In the genomic region with DNA sequence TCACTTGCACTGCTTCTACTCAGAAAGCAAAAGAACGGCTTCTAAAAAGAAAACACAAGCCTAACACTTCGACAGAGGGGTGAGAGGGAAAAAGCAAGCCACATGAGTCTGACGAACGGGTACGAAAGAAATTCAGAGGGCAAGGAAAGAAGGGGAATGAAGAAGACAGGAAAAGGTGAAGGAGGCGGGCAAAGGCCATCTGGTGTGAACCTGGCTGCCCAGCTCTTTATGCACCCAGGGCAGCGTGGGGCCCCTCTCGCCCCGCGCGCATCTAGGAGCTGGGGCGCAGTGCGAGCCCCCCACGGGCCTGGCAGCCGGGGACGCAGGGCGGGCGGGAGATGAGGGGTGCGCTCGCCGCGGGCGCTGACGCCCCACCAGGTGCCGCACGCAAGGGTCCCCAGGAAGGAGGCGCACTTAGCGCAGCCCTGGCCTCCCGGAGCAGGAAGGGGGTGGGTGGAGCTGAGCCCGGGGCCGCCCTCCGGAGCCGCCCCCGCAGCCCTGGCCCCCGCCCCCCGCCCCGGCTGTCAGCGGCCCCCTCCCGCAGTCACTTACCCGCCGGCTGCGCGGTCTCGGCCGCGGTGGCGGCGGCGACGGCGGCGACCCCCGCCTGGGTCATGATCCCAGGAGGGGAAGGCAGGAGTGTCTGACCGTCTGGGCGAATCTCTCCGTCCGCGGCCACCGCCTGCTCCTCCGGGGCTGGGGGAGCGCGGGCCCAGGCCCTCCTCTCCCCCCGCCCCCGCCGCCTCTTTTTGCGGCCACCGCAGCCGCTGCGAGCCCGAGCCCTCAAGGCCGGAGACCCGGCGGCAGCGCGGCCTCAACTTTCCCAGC, we compare ENCODE assay signal across 8 cellular contexts. TPM values are rescaled to one million over a fixed set of nuclear protein-coding genes. Genes with fewer than 3 reads are reported as not detected.
DNase-seq lines count a peak whose midpoint lies in the region; ATAC-seq and TF ChIP-seq lines count a peak whose summit lies in the region.

A gene with protein sequence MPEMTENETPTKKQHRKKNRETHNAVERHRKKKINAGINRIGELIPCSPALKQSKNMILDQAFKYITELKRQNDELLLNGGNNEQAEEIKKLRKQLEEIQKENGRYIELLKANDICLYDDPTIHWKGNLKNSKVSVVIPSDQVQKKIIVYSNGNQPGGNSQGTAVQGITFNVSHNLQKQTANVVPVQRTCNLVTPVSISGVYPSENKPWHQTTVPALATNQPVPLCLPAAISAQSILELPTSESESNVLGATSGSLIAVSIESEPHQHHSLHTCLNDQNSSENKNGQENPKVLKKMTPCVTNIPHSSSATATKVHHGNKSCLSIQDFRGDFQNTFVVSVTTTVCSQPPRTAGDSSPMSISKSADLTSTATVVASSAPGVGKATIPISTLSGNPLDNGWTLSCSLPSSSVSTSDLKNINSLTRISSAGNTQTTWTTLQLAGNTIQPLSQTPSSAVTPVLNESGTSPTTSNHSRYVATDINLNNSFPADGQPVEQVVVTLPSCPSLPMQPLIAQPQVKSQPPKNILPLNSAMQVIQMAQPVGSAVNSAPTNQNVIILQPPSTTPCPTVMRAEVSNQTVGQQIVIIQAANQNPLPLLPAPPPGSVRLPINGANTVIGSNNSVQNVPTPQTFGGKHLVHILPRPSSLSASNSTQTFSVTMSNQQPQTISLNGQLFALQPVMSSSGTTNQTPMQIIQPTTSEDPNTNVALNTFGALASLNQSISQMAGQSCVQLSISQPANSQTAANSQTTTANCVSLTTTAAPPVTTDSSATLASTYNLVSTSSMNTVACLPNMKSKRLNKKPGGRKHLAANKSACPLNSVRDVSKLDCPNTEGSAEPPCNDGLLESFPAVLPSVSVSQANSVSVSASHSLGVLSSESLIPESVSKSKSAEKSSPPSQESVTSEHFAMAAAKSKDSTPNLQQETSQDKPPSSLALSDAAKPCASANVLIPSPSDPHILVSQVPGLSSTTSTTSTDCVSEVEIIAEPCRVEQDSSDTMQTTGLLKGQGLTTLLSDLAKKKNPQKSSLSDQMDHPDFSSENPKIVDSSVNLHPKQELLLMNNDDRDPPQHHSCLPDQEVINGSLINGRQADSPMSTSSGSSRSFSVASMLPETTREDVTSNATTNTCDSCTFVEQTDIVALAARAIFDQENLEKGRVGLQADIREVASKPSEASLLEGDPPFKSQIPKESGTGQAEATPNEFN (N-terminal part only) (minus strand): TSS at position 825 of the 828 bp plus-strand sequence. CDS start 21,764 bp downstream, outside the sequence.

- intact Hi-C loops in lower lobe of right lung (cut with DNase I): no loop called here

- H3K4me3 ChIP-seq in AG04450 (ENCODE audit: low read depth, low read length): peak within 1 kb of the TSS; percentile 86
- H3K4me3 ChIP-seq in lower lobe of right lung: peak within 1 kb of the TSS; percentile 79

- CTCF ChIA-PET in AG04450 (lab: Charles Lee): interaction anchor here (0.7 to 1.0 kb wide), 3 partner anchors 28 to 63 kb away, joined by 3 to 5 read pairs (median 3); no protein-coding TSS in a partner anchor

- H3K36me3 ChIP-seq in lower lobe of right lung: no peaks in the 10 kb centered on the region

- ATAC-seq in GM18861 (IDR thresholded peaks at IDR 0.05; ENCODE audit: unreplicated experiment) (peak; percentile 45), HG03064 (IDR thresholded peaks at IDR 0.05; ENCODE audit: low read depth, unreplicated experiment) (peak; percentile 71), lower lobe of right lung (peak; percentile 91 to 93)

- no peak for TF ChIP-seq CTCF in AG04450 (IDR thresholded peaks at IDR 0.05; ENCODE audit: low read depth, low read length)
- TF ChIP-seq CTCF in lower lobe of right lung (IDR thresholded peaks at IDR 0.05): no peak

- H3K27me3 ChIP-seq in AG04450 (ENCODE audit: control insufficient read depth, insufficient read depth, low read length) (no peaks in the 10 kb centered on the region), lower lobe of right lung (ENCODE audit: low read depth) (no peaks in the 10 kb centered on the region)

- DNase-seq in AG04450 (ENCODE audit: low read depth, low spot score): no peak
- peak; percentile 35 for DNase-seq in NCI-H446 treated with DMSO at 0.1 percent for 48 hours (lab: John Stamatoyannopoulos, UW)
- peak; percentile 56 to 73 for DNase-seq in activated CD4-positive, alpha-beta T cell treated with anti-CD3 and anti-CD28 coated beads, Interleukin-2, amount 50 U/mL, for 24 hours (ENCODE audit: low read depth in 1 of 2, low spot score in 1 of 2)
- peak; percentile 74 for DNase-seq in dermis blood vessel endothelial cell
- DNase-seq in lower lobe of right lung: peak; percentile 86
- DNase-seq in stimulated activated CD4-positive, alpha-beta T cell treated with anti-CD3 and anti-CD28 coated beads, TNF-alpha, amount 100 ng/mL, for 4 hours (ENCODE audit: low read depth in 3 of 3): peak; percentile 65 to 76 (median 69)

- peaks cover 32% of the 10 kb centered on the region for H3K4me1 ChIP-seq in lower lobe of right lung

- POLR2A ChIA-PET in AG04450 (lab: Yijun Ruan, JAX): interaction anchor here (0.5 to 1.8 kb wide), 8 partner anchors 10 to 632 kb away, joined by 3 to 5 read pairs (median 3); a partner anchor contains a TSS

- H3K27ac ChIP-seq in AG04450 (ENCODE audit: low read depth, low read length) (peak within 1 kb of the TSS; percentile 86), lower lobe of right lung (peak within 1 kb of the TSS; percentile 98)

- H3K9me3 ChIP-seq in AG04450 (ENCODE audit: control insufficient read depth, insufficient read depth, low read length) (no peaks in the 10 kb centered on the region; the same call in 1 of the 2 replicates), lower lobe of right lung (no peaks in the 10 kb centered on the region)

RNA-seq across cellular contexts. Expression of the gene that starts here (rescaled TPM):
- 11.7 and 15.4 TPM in 2 replicates for polyA plus RNA-seq in AG04450 (2011; rRNA removed)
- 26.2 and 34.6 TPM in 2 replicates for polyA minus RNA-seq in AG04450 (2011; rRNA and poly(A)+ RNA removed)
- total RNA-seq in dermis blood vessel endothelial cell (6.5 and 12.3 TPM in 2 replicates), lower lobe of right lung (20.9 TPM)
